Comparison of ENCODE assay signal across 9 cellular contexts in genomic region chr17:62004388-62004787, GRCh38.
"Had no signal": no experiment of that assay in that cellular context is flagged by ENCODE, and none has a peak within 500 bp of the region (broad histone marks: within the 10 kb centered on the region; RNA-seq: fewer than 3 reads in every experiment).

No MANE protein-coding gene starts in this region.

- H3K9me3 Mint-ChIP-seq: H9 had no signal

- FAIRE-seq: HepG2 had no signal

- H3K4me3 ChIP-seq: GM23248 had no signal

- H3K4me1 Mint-ChIP-seq: H9 had no signal

- H3K27ac ChIP-seq: GM23248, HL-60, KMS-11 had no signal

- H3K27me3 Mint-ChIP-seq: IgD-negative memory B cell had no signal

- H3K27ac Mint-ChIP-seq: H9, IgD-negative memory B cell had no signal

- ATAC-seq: HepG2 had no signal

- H3K4me3 Mint-ChIP-seq: H9, IgD-negative memory B cell had no signal

- DNase-seq: GM23248, GOT3, H9, HCEC 1CT, KBM-7 had no signal
